Comparison of ENCODE assay signal across 7 cellular contexts in the genomic region with DNA sequence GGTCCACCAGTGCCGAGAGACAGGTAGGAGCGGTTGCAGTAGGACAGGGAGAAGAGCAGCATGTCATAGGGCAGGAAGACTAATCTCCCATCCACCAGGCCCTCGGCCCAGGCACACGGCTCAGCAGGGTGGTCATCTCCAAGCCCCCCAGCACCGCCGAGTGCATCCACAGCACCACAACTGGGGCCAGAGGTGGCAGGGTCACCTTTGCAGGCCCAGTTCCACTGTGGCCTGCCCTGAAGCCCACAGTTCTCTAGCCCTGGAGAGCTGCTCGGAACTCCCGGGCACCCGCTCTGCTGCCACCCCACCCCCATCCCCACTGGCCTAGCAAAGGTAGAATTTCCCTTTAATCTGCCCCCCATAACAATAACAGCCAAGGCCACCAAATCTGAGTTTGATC. TPM values are rescaled to one million over a fixed set of nuclear protein-coding genes. Genes with fewer than 3 reads are reported as not detected.
"Had no signal": no experiment of that assay in that cellular context is flagged by ENCODE, and none has a peak within 500 bp of the region (broad histone marks: within the 10 kb centered on the region; RNA-seq: fewer than 3 reads in every experiment).

No MANE protein-coding gene starts in this region.

- DNase-seq: IMR-90, KBM-7 had no signal

- H3K9me3 Mint-ChIP-seq: IgD-negative memory B cell had no signal

- H3K27ac ChIP-seq: HL-60 had no signal

- ATAC-seq: HepG2, K562 had no signal

- H3K4me3 ChIP-seq: K562 had no signal

- H3K4me3 Mint-ChIP-seq: IgD-negative memory B cell had no signal

- H3K27ac Mint-ChIP-seq: IgD-negative memory B cell had no signal

- H3K36me3 Mint-ChIP-seq: IgD-negative memory B cell had no signal

RNA-seq across cellular contexts. Expression of gene LRRC32, which starts 49.1 kb away (rescaled TPM):
- total RNA-seq: HepG2, HT-29 had no signal
- polyA plus RNA-seq: IgD-negative memory B cell had no signal
